ENCODE assay signal across 23 cellular contexts in genomic region chr2:102773149-102773706, GRCh38.
"Had no signal": no experiment of that assay in that cellular context is flagged by ENCODE, and none has a peak within 500 bp of the region (broad histone marks: within the 10 kb centered on the region; RNA-seq: fewer than 3 reads in every experiment).

No MANE protein-coding gene starts in this region.

- H2AFZ ChIP-seq: neural progenitor cell, parathyroid adenoma had no signal

- H3K4me1 Mint-ChIP-seq: immature natural killer cell; mesothelial cell of epicardium; natural killer cell; stimulated activated naive B cell treated with anti-CD40 and anti-IgM and Interleukin-4, amounts not matched to agents 10 μg/mL and 1 μg/mL and 100 μg/mL, for 72 hours had no signal

- H3K79me2 ChIP-seq: parathyroid adenoma had no signal

- H3K4me3 ChIP-seq: dorsolateral prefrontal cortex, neural progenitor cell, prostate gland, right lobe of liver, spleen, thoracic aorta, tibial nerve, upper lobe of left lung had no signal

- H3K36me3 ChIP-seq: neural progenitor cell, prostate gland, right lobe of liver, thoracic aorta, tibial nerve, upper lobe of left lung had no signal

- H3K27me3 ChIP-seq: dorsolateral prefrontal cortex, neural progenitor cell, right lobe of liver, spleen, tibial nerve, upper lobe of left lung had no signal

- H3K36me3 Mint-ChIP-seq: natural killer cell had no signal

- H3K9ac ChIP-seq: neural progenitor cell, parathyroid adenoma had no signal

- H3K27ac Mint-ChIP-seq: immature natural killer cell; mesothelial cell of epicardium; natural killer cell; neural progenitor cell; stimulated activated naive B cell treated with anti-CD40 and anti-IgM and Interleukin-4, amounts not matched to agents 10 μg/mL and 1 μg/mL and 100 μg/mL, for 72 hours; stimulated activated naive CD8-positive, alpha-beta T cell treated with anti-CD3 and anti-CD28 coated beads, Interleukin-15, Interleukin-2, amounts not matched to agents 100 ng/mL and 50 ng/mL, for 24 hours had no signal

- H3K9me3 ChIP-seq: prostate gland, right lobe of liver, spleen, thoracic aorta, tibial nerve, upper lobe of left lung had no signal

- H3K4me2 ChIP-seq: neural progenitor cell had no signal

- DNase-seq: central memory CD4-positive, alpha-beta T cell; dorsolateral prefrontal cortex; effector CD4-positive, alpha-beta T cell; head of caudate nucleus; hypothalamus; immature natural killer cell; islet precursor cell; kidney glomerular epithelial cell; left colon; mesenchymal stem cell; natural killer cell; right lobe of liver; spleen; stimulated activated CD4-positive, alpha-beta T cell treated with anti-CD3 and anti-CD28 coated beads, Interleukin-2, amount 100 ng/mL, for 48 hours; stimulated activated naive B cell treated with anti-CD40 and anti-IgM and Interleukin-4, amounts not matched to agents 10 μg/mL and 1 μg/mL and 100 μg/mL, for 72 hours; upper lobe of left lung had no signal

- H3K27me3 Mint-ChIP-seq: stimulated activated naive B cell treated with anti-CD40 and anti-IgM and Interleukin-4, amounts not matched to agents 10 μg/mL and 1 μg/mL and 100 μg/mL, for 72 hours; stimulated activated naive CD8-positive, alpha-beta T cell treated with anti-CD3 and anti-CD28 coated beads, Interleukin-15, Interleukin-2, amounts not matched to agents 100 ng/mL and 50 ng/mL, for 24 hours had no signal

- H3K4me3 Mint-ChIP-seq: immature natural killer cell; mesothelial cell of epicardium; natural killer cell; neural progenitor cell; stimulated activated naive B cell treated with anti-CD40 and anti-IgM and Interleukin-4, amounts not matched to agents 10 μg/mL and 1 μg/mL and 100 μg/mL, for 72 hours; stimulated activated naive CD8-positive, alpha-beta T cell treated with anti-CD3 and anti-CD28 coated beads, Interleukin-15, Interleukin-2, amounts not matched to agents 100 ng/mL and 50 ng/mL, for 24 hours had no signal

- H3K9me3 Mint-ChIP-seq: immature natural killer cell; natural killer cell; neural progenitor cell; stimulated activated naive B cell treated with anti-CD40 and anti-IgM and Interleukin-4, amounts not matched to agents 10 μg/mL and 1 μg/mL and 100 μg/mL, for 72 hours; stimulated activated naive CD8-positive, alpha-beta T cell treated with anti-CD3 and anti-CD28 coated beads, Interleukin-15, Interleukin-2, amounts not matched to agents 100 ng/mL and 50 ng/mL, for 24 hours had no signal

- H3K27ac ChIP-seq: dorsolateral prefrontal cortex, neural progenitor cell, parathyroid adenoma, prostate gland, right lobe of liver, spleen, thoracic aorta, tibial nerve, upper lobe of left lung had no signal

- ATAC-seq: left colon; natural killer cell; right lobe of liver; stimulated activated naive B cell treated with anti-CD40 and anti-IgM and Interleukin-4, amounts not matched to agents 10 μg/mL and 1 μg/mL and 100 μg/mL, for 72 hours had no signal

- H3K4me1 ChIP-seq: parathyroid adenoma, prostate gland, spleen, tibial nerve, upper lobe of left lung had no signal
